Comparison of ENCODE assay signal across 24 cellular contexts in genomic region chr5:141812512-141812911, GRCh38.
"Had no signal": no experiment of that assay in that cellular context is flagged by ENCODE, and none has a peak within 500 bp of the region (broad histone marks: within the 10 kb centered on the region; RNA-seq: fewer than 3 reads in every experiment).

No MANE protein-coding gene starts in this region.

- DNase-seq: activated CD4-positive, alpha-beta T cell treated with anti-CD3 and anti-CD28 coated beads, Interleukin-2, amount 50 U/mL, for 48 hours; activated CD8-positive, alpha-beta memory T cell treated with anti-CD3 and anti-CD28 coated beads, Interleukin-2, amount 50 U/mL, for 48 hours; activated naive CD4-positive, alpha-beta T cell treated with anti-CD3 and anti-CD28 coated beads for 36 hours; activated naive CD8-positive, alpha-beta T cell treated with anti-CD3 and anti-CD28 coated beads, Interleukin-2, amount 50 U/mL, for 24 hours; activated T-cell treated with anti-CD3 and anti-CD28 coated beads, Interleukin-2, amount 50 U/mL, for 48 hours; aorta; brain microvascular endothelial cell; central memory CD4-positive, alpha-beta T cell; esophagus squamous epithelium; gastrocnemius medialis; left cardiac atrium; ovary; psoas muscle; stimulated activated CD4-positive, alpha-beta T cell treated with anti-CD3 and anti-CD28 coated beads, Interleukin-4, amount 100 ng/mL, for 1 hour; stimulated activated naive CD4-positive, alpha-beta T cell treated with Interleukin-2 at 50 U/mL for 16 hours; T-helper 1 cell had no signal

- H3K4me3 Mint-ChIP-seq: activated naive CD4-positive, alpha-beta T cell treated with anti-CD3 and anti-CD28 coated beads for 36 hours; activated naive CD8-positive, alpha-beta T cell treated with anti-CD3 and anti-CD28 coated beads, Interleukin-2, amount 50 U/mL, for 24 hours; memory B cell had no signal

- H3K9me3 Mint-ChIP-seq: activated naive CD4-positive, alpha-beta T cell treated with anti-CD3 and anti-CD28 coated beads for 36 hours; activated naive CD8-positive, alpha-beta T cell treated with anti-CD3 and anti-CD28 coated beads, Interleukin-2, amount 50 U/mL, for 24 hours; memory B cell; nephron; WTC11 had no signal

- H3K4me1 Mint-ChIP-seq: activated naive CD8-positive, alpha-beta T cell treated with anti-CD3 and anti-CD28 coated beads, Interleukin-2, amount 50 U/mL, for 24 hours; memory B cell had no signal

- ATAC-seq: activated naive CD8-positive, alpha-beta T cell treated with anti-CD3 and anti-CD28 coated beads, Interleukin-2, amount 50 U/mL, for 24 hours; gastrocnemius medialis; psoas muscle had no signal

- H3K4me1 ChIP-seq: psoas muscle had no signal

- H3K27ac ChIP-seq: brain microvascular endothelial cell, esophagus squamous epithelium, gastrocnemius medialis, ovary, psoas muscle, right atrium auricular region, spleen, thoracic aorta, upper lobe of left lung had no signal

- H3K27ac Mint-ChIP-seq: activated naive CD4-positive, alpha-beta T cell treated with anti-CD3 and anti-CD28 coated beads for 36 hours; activated naive CD8-positive, alpha-beta T cell treated with anti-CD3 and anti-CD28 coated beads, Interleukin-2, amount 50 U/mL, for 24 hours; memory B cell had no signal

- H3K27me3 ChIP-seq: ovary, right atrium auricular region, upper lobe of left lung had no signal

- H3K36me3 ChIP-seq: brain microvascular endothelial cell, esophagus squamous epithelium, gastrocnemius medialis, ovary, right atrium auricular region, spleen, thoracic aorta, upper lobe of left lung had no signal

- FAIRE-seq: colon had no signal

- H3K9me3 ChIP-seq: esophagus squamous epithelium, gastrocnemius medialis, ovary, psoas muscle, right atrium auricular region, spleen, thoracic aorta, upper lobe of left lung had no signal

- H3K36me3 Mint-ChIP-seq: memory B cell, WTC11 had no signal

- H3K4me3 ChIP-seq: esophagus squamous epithelium, gastrocnemius medialis, ovary, psoas muscle, right atrium auricular region, spleen, upper lobe of left lung had no signal
